1 cellular context compared by ENCODE assay signal in genomic region chr4:109588176-109588575, GRCh38.
A peak's percentile ranks its signal among the peaks of the same experiment; 100 is the strongest.
TF ChIP-seq lines count a peak whose summit lies in the region.

No MANE protein-coding gene starts in this region.

TF ChIP-seq in GM12878, 131 proteins besides CTCF, POLR2A, EP300 and RAD21 (continued from another document):
- TF ChIP-seq KDM1A (IDR thresholded peaks at IDR 0.05; ENCODE audit: borderline replicate concordance) = no peak
- no peak for TF ChIP-seq ZNF207 (IDR thresholded peaks at IDR 0.05; ENCODE audit: borderline replicate concordance)
- TF ChIP-seq SUPT20H (IDR thresholded peaks at IDR 0.05; ENCODE audit: borderline replicate concordance, control insufficient read depth, low read depth, low read length) = no peak
- no peak for TF ChIP-seq PML (IDR thresholded peaks at IDR 0.05; ENCODE audit: low read length)
- TF ChIP-seq CBX3 (IDR thresholded peaks at IDR 0.05; ENCODE audit: borderline replicate concordance, low read depth) = no peak
- TF ChIP-seq MAX (IDR thresholded peaks at IDR 0.05; ENCODE audit: low read depth, low read length) = no peak
- peak; percentile 74 for TF ChIP-seq RUNX3 (IDR thresholded peaks at IDR 0.05; ENCODE audit: low read length)
- TF ChIP-seq MTA3 (IDR thresholded peaks at IDR 0.05; ENCODE audit: borderline replicate concordance, low read length) = no peak
- TF ChIP-seq RCOR1 (conservative IDR thresholded peaks at IDR 0.05; ENCODE audit: low read depth, low read length) = no peak
- no peak for TF ChIP-seq EGR1 (IDR thresholded peaks at IDR 0.05; ENCODE audit: borderline replicate concordance in 1 of 2, low read depth in 2 of 2, low read length in 2 of 2)
- no peak for TF ChIP-seq SREBF1 (IDR thresholded peaks at IDR 0.05; ENCODE audit: low read length)
- TF ChIP-seq SP1 (IDR thresholded peaks at IDR 0.05; ENCODE audit: low read depth, low read length) = no peak
- TF ChIP-seq JUNB (IDR thresholded peaks at IDR 0.05) = peak; percentile 35; the same call in 1 of the 2 replicates
- 0 out of 2 replicates have a peak, but pooled peaks have one; percentile 16 for TF ChIP-seq CREM (IDR thresholded peaks at IDR 0.05; ENCODE audit: low read depth)
- TF ChIP-seq, protein P1, sequence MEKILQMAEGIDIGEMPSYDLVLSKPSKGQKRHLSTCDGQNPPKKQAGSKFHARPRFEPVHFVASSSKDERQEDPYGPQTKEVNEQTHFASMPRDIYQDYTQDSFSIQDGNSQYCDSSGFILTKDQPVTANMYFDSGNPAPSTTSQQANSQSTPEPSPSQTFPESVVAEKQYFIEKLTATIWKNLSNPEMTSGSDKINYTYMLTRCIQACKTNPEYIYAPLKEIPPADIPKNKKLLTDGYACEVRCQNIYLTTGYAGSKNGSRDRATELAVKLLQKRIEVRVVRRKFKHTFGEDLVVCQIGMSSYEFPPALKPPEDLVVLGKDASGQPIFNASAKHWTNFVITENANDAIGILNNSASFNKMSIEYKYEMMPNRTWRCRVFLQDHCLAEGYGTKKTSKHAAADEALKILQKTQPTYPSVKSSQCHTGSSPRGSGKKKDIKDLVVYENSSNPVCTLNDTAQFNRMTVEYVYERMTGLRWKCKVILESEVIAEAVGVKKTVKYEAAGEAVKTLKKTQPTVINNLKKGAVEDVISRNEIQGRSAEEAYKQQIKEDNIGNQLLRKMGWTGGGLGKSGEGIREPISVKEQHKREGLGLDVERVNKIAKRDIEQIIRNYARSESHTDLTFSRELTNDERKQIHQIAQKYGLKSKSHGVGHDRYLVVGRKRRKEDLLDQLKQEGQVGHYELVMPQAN (conservative IDR thresholded peaks at IDR 0.05) = no peak
- 0 out of 2 replicates have a peak, but pooled peaks have one; percentile 41 for TF ChIP-seq NFIC (IDR thresholded peaks at IDR 0.05; ENCODE audit: low read depth, low read length)
- TF ChIP-seq EED (IDR thresholded peaks at IDR 0.05; ENCODE audit: low read depth) = no peak
- no peak for TF ChIP-seq NR2C1 (IDR thresholded peaks at IDR 0.05)
- no peak for TF ChIP-seq CHD1 (IDR thresholded peaks at IDR 0.05; ENCODE audit: low read depth, low read length)
- no peak for TF ChIP-seq YY1 (IDR thresholded peaks at IDR 0.05; ENCODE audit: low read depth, low read length)
- TF ChIP-seq, protein P2, sequence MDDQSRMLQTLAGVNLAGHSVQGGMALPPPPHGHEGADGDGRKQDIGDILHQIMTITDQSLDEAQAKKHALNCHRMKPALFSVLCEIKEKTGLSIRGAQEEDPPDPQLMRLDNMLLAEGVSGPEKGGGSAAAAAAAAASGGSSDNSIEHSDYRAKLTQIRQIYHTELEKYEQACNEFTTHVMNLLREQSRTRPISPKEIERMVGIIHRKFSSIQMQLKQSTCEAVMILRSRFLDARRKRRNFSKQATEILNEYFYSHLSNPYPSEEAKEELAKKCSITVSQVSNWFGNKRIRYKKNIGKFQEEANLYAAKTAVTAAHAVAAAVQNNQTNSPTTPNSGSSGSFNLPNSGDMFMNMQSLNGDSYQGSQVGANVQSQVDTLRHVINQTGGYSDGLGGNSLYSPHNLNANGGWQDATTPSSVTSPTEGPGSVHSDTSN (IDR thresholded peaks at IDR 0.05; ENCODE audit: insufficient replicate concordance, low read depth, low read length) = no peak
- no peak for TF ChIP-seq FOXM1 (IDR thresholded peaks at IDR 0.05; ENCODE audit: low read depth, low read length)
- TF ChIP-seq SRF (IDR thresholded peaks at IDR 0.05; ENCODE audit: low read depth in 2 of 2, low read length in 2 of 2) = no peak
- no peak for TF ChIP-seq PAX8 (IDR thresholded peaks at IDR 0.05)
- TF ChIP-seq RB1 (IDR thresholded peaks at IDR 0.05; ENCODE audit: borderline replicate concordance) = no peak
- no peak for TF ChIP-seq HDAC2 (IDR thresholded peaks at IDR 0.05)
- no peak for TF ChIP-seq ASH2L (IDR thresholded peaks at IDR 0.05; ENCODE audit: borderline replicate concordance, low read depth)
- TF ChIP-seq POU2F2 (IDR thresholded peaks at IDR 0.05; ENCODE audit: borderline replicate concordance, low read depth, low read length) = peak; percentile 82; the same call in 2 of the 3 replicates
